8 cellular contexts compared by ENCODE assay signal in the genomic region with DNA sequence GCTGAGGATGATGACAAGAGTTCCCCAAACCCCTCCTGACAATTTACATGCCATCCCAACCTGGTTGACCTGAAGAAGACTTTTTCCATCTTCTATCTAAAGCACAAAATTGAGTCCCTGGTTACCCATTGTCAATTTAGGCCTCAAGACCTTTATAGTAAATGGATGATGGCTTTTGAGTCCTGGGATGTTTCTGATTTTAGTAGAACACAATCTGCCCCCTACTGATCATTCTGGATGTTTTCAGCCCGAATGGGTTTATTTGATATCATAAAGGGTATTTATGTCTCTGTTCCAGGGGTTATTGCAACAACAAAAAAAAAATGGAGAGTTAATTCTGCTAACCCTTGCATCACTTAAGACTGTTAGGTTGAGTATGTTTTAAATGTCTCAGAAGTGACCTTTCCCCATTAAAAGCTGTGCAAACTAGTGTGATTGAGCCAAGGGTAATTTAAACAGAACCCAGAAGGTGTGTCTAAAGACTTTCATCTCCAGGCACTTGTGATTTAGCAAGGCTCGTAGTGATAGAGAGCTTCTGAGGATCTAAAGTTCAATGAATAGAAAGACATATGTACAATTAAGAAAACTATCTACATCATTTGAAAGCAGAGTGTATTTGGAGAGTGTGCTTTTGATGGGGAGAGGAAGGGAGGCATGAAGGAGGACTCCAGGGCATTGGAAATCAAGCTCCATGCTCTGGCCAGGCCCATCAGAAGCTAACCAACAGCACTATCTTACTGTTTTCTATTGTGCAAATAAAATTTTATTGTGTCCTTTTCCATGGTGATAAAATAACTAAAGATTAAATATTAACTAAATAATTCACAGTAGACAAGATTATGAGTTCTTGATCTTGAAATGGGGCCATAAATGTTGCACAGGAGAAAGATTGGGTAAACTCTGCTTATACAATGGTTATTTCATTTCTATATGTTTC.
DNase-seq lines count a peak whose midpoint lies in the region; ATAC-seq, FAIRE-seq and TF ChIP-seq lines count a peak whose summit lies in the region.

No MANE protein-coding gene starts in this region.

- SMC1A ChIA-PET in GM12878 (lab: Charles Lee; ENCODE audit: uncharacterized antibody, unreplicated experiment) = interaction anchor here (0.9 to 2.5 kb wide), 7 partner anchors 9 to 361 kb away, joined by 3 to 11 read pairs (median 3); no protein-coding TSS in a partner anchor

- CTCF ChIA-PET in GM12878 (lab: Yijun Ruan, JAX) = interaction anchor here (0.7 to 5.4 kb wide), 10 partner anchors 13 to 362 kb away, joined by 3 to 40 read pairs (median 4); no protein-coding TSS in a partner anchor

- in situ Hi-C loops in KBM-7 (cut with MboI; ENCODE audit: low pct_unique_long_range_greater_than_20kb, low sequenced_read_pairs) (no loop called here), GM12878 (cut with MboI) (no loop called here)

- POLR2A ChIA-PET in GM12878 (lab: Charles Lee) = no interaction called here

- H3K9me3 ChIP-seq in DOHH2 (ENCODE audit: control insufficient read depth, insufficient read depth, low read length) = no peaks in the 10 kb centered on the region
- no peaks in the 10 kb centered on the region for H3K9me3 ChIP-seq in GM12878 (replicated peaks; ENCODE audit: control insufficient read depth, insufficient read depth, low read length)
- no peaks in the 10 kb centered on the region for H3K9me3 ChIP-seq in tibial nerve

- H2AFZ ChIP-seq in GM12878 (ENCODE audit: control insufficient read depth, low read depth, low read length) = no peak overlapping the region

- H3K4me1 ChIP-seq in DOHH2 (ENCODE audit: control insufficient read depth, low read length) (no peaks in the 10 kb centered on the region), GM12878 (ENCODE audit: control insufficient read depth, insufficient read depth, low read length) (peaks cover 3% of the 10 kb centered on the region), tibial nerve (peaks cover 0 to 4% (median 0%) of the 10 kb centered on the region in 4 donors)

- peak; percentile 88 for FAIRE-seq in GM12878 (lab: Jason Lieb, UNC)

- no peak overlapping the region for H3K27ac ChIP-seq in DOHH2 (ENCODE audit: low read depth, low read length)
- no peak overlapping the region for H3K27ac ChIP-seq in GM12878 (ENCODE audit: control insufficient read depth, insufficient read depth)
- H3K27ac ChIP-seq in tibial nerve = no peak overlapping the region

- BruUV-seq in GM12878 (replicated peaks; lab: Mats Ljungman, UMichigan) = no TSS peak

- no peak overlapping the region for H3K4me2 ChIP-seq in DOHH2 (ENCODE audit: low read length)
- no peak overlapping the region for H3K4me2 ChIP-seq in GM12878 (ENCODE audit: control insufficient read depth, insufficient read depth)

- no peaks in the 10 kb centered on the region for H3K9me2 ChIP-seq in DOHH2 (replicated peaks; ENCODE audit: control insufficient read depth, low read length)

- 93% methylated on average over 2 of the region's 2 CpGs for WGBS in GM12878 (ENCODE audit: insufficient coverage, insufficient replicate concordance, low lambda C conversion rate, missing lambda C conversion rate)
- 69 to 71% methylated on average over 2 of the region's 2 CpGs for WGBS in lower leg skin, 2 donors
- 61 to 66% methylated on average over 2 of the region's 2 CpGs for WGBS in tibial nerve, 2 donors

- TF ChIP-seq EP300 in GM12878 (IDR thresholded peaks at IDR 0.05; ENCODE audit: borderline replicate concordance in 1 of 2, control insufficient read depth in 1 of 2, low read depth in 2 of 2, low read length in 2 of 2) (no peak), tibial nerve (IDR thresholded peaks at IDR 0.05) (no peak)

- H3K27me3 ChIP-seq in DOHH2 (ENCODE audit: control insufficient read depth, low read length) (peaks cover 4% of the 10 kb centered on the region), GM12878 (replicated peaks in 1 of 2; ENCODE audit: control insufficient read depth in 2 of 2, insufficient read depth in 2 of 2, low read length in 1 of 2) (no peaks in the 10 kb centered on the region), tibial nerve (no peaks in the 10 kb centered on the region)

- intact Hi-C loops in GM12878 (cut with micrococcal nuclease; ENCODE audit: unreplicated experiment) (loop anchor here (1.0 kb wide), 2 partner anchors 214 to 359 kb away; no protein-coding TSS in a partner anchor), lower leg skin (cut with DNase I; ENCODE audit: low total_unique reads) (no loop called here)

- TF ChIP-seq POLR2A in GM12878 (IDR thresholded peaks at IDR 0.05; ENCODE audit: low read depth, low read length) (no peak), lower leg skin (IDR thresholded peaks at IDR 0.05) (no peak), tibial nerve (IDR thresholded peaks at IDR 0.05) (no peak)

- ATAC-seq in GM12878 (peak; percentile 65), GM21825 (IDR thresholded peaks at IDR 0.05; ENCODE audit: unreplicated experiment) (no peak)

- H4K20me1 ChIP-seq in DOHH2 (ENCODE audit: control insufficient read depth, insufficient read depth, low read depth, low read length) = no peaks in the 10 kb centered on the region
- no peaks in the 10 kb centered on the region for H4K20me1 ChIP-seq in GM12878 (ENCODE audit: control insufficient read depth, insufficient read depth)

- DNase-seq in KBM-7 = peak; percentile 57
- no peak for DNase-seq in GM12878 (ENCODE audit: low read depth, low spot score)
- DNase-seq in medulla oblongata (ENCODE audit: extremely low spot score) = peak; percentile 40
- DNase-seq in activated naive CD8-positive, alpha-beta T cell treated with anti-CD3 and anti-CD28 coated beads for 36 hours = no peak
- DNase-seq in lower leg skin (ENCODE audit: low spot score in 2 of 2) = no peak
- DNase-seq in tibial nerve (ENCODE audit: low spot score in 2 of 2) = no peak

- TF ChIP-seq CTCF in DOHH2 (IDR thresholded peaks at IDR 0.05; ENCODE audit: low read depth, low read length, poor library complexity, severe bottlenecking) (peak; percentile 27), GM12878 (IDR thresholded peaks at IDR 0.05 in 2 of 3, conservative IDR thresholded peaks at IDR 0.05 in 1 of 3; ENCODE audit: control insufficient read depth in 2 of 3, extremely low read depth in 1 of 3, insufficient read depth in 1 of 3, low read depth in 3 of 3, low read length in 3 of 3) (peak; percentile 30 to 45 (median 35); a peak in 4 of 6 replicates), lower leg skin (IDR thresholded peaks at IDR 0.05) (no peak), tibial nerve (IDR thresholded peaks at IDR 0.05) (no peak)

- RAD21 ChIA-PET in GM12878 (lab: Charles Lee; ENCODE audit: unreplicated experiment) = interaction anchor here (0.9 to 1.4 kb wide), 2 partner anchors 53 to 265 kb away, joined by 3 read pairs; no protein-coding TSS in a partner anchor

- no peaks in the 10 kb centered on the region for H3K27me3 Mint-ChIP-seq in activated naive CD8-positive, alpha-beta T cell treated with anti-CD3 and anti-CD28 coated beads for 36 hours

- no peaks in the 10 kb centered on the region for H3K4me1 Mint-ChIP-seq in activated naive CD8-positive, alpha-beta T cell treated with anti-CD3 and anti-CD28 coated beads for 36 hours

- H3K27ac Mint-ChIP-seq in activated naive CD8-positive, alpha-beta T cell treated with anti-CD3 and anti-CD28 coated beads for 36 hours = no peak overlapping the region

- H3K36me3 ChIP-seq in DOHH2 (ENCODE audit: control insufficient read depth, low read length) (no peaks in the 10 kb centered on the region), GM12878 (ENCODE audit: control insufficient read depth in 2 of 2, insufficient read depth in 2 of 2, low read length in 1 of 2) (no peaks in the 10 kb centered on the region; a peak in 1 of 4 replicates), tibial nerve (no peaks in the 10 kb centered on the region)

- H3K9ac ChIP-seq in GM12878 (ENCODE audit: control insufficient read depth, insufficient read depth, low read length) = no peak overlapping the region

- peak; percentile 61 for TF ChIP-seq RAD21 in GM12878 (IDR thresholded peaks at IDR 0.05; ENCODE audit: insufficient read depth, low read depth, low read length)

- H3K36me3 Mint-ChIP-seq in activated naive CD8-positive, alpha-beta T cell treated with anti-CD3 and anti-CD28 coated beads for 36 hours = no peaks in the 10 kb centered on the region

- no peaks in the 10 kb centered on the region for H3F3A ChIP-seq in DOHH2 (ENCODE audit: control insufficient read depth, insufficient read depth)

- no peak overlapping the region for H3K4me3 ChIP-seq in DOHH2 (ENCODE audit: low read length)
- no peak overlapping the region for H3K4me3 ChIP-seq in GM12878
- no peak overlapping the region for H3K4me3 ChIP-seq in lower leg skin (ENCODE audit: low read depth, poor library complexity, severe bottlenecking)
- H3K4me3 ChIP-seq in tibial nerve = no peak overlapping the region

- no peak overlapping the region for H3K4me3 Mint-ChIP-seq in activated naive CD8-positive, alpha-beta T cell treated with anti-CD3 and anti-CD28 coated beads for 36 hours

- H3K79me2 ChIP-seq in DOHH2 (ENCODE audit: control insufficient read depth, low read length) (no peaks in the 10 kb centered on the region), GM12878 (ENCODE audit: control insufficient read depth, insufficient read depth, low read length) (peaks cover under 1% of the 10 kb centered on the region)

- H3K9me3 Mint-ChIP-seq in activated naive CD8-positive, alpha-beta T cell treated with anti-CD3 and anti-CD28 coated beads for 36 hours = no peaks in the 10 kb centered on the region

TF ChIP-seq in GM12878, 131 proteins besides CTCF, POLR2A, EP300 and RAD21:
- TF ChIP-seq YBX1 (IDR thresholded peaks at IDR 0.05) (no peak), SMC3 (IDR thresholded peaks at IDR 0.05; ENCODE audit: borderline replicate concordance, low read length) (peak; percentile 44; the same call in 1 of the 2 replicates)

Comparison
In these comparisons a context has a peak if more than half of its experiments do, and no peak if none do; other contexts are left out.
1. CTCF ChIP-seq: peak in DOHH2 (single experiment) and GM12878 (3 of 3); none in lower leg skin (0 of 3) and tibial nerve (0 of 5).
2. DNase-seq: peak in KBM-7 (single experiment) and medulla oblongata (single experiment); none in GM12878 (single experiment), activated naive CD8-positive, alpha-beta T cell treated with anti-CD3 and anti-CD28 coated beads for 36 hours (single experiment), lower leg skin (0 of 2) and tibial nerve (0 of 2).